In genomic region chr7:94655884-94656657, GRCh38 we compare ENCODE assay signal across 8 cellular contexts. TPM values are rescaled to one million over a fixed set of nuclear protein-coding genes. Genes with fewer than 3 reads are reported as not detected.
DNase-seq lines count a peak whose midpoint lies in the region; ATAC-seq and TF ChIP-seq lines count a peak whose summit lies in the region.

Gene SGCE (minus strand): TSS chr7:94656133. CDS start chr7:94656098, 35 bp downstream.

- no peak for TF ChIP-seq CTCF in subcutaneous adipose tissue (IDR thresholded peaks at IDR 0.05; ENCODE audit: low read depth)

- H3K9ac ChIP-seq in mucosa of stomach (ENCODE audit: low read length), result peak within 1 kb of the TSS; percentile 51

- no peaks in the 10 kb centered on the region for H3K36me3 ChIP-seq in mucosa of stomach (ENCODE audit: control insufficient read depth, insufficient read depth, low read length)

- peaks cover 27% of the 10 kb centered on the region for H3K27me3 ChIP-seq in mucosa of stomach (ENCODE audit: control insufficient read depth, insufficient read depth, low read length)

- ATAC-seq in HG02759 (IDR thresholded peaks at IDR 0.05; ENCODE audit: unreplicated experiment), result peak; percentile 18

- no peaks in the 10 kb centered on the region for H3K9me3 ChIP-seq in mucosa of stomach (ENCODE audit: control insufficient read depth, low read length)

- DNase-seq in DMS153 treated with DMSO at 0.1 percent for 48 hours (lab: John Stamatoyannopoulos, UW; ENCODE audit: unreplicated experiment), result peak; percentile 58
- DNase-seq in NCI-H526 (lab: John Stamatoyannopoulos, UW), result peak; percentile 35 to 81
- peak; percentile 65 to 69 for DNase-seq in activated T-cell treated with anti-CD3 and anti-CD28 coated beads, Interleukin-2, amount 50 U/mL, for 48 hours
- DNase-seq in fibroblast of gingiva (ENCODE audit: low read depth), result peak; percentile 78
- no peak for DNase-seq in cortex of kidney (lab: John Stamatoyannopoulos, UW)

- H3K4me3 ChIP-seq in mucosa of stomach (ENCODE audit: low read length), result peak within 1 kb of the TSS; percentile 36

- H3K4me1 ChIP-seq in mucosa of stomach (ENCODE audit: control insufficient read depth, insufficient read depth, low read length), result peaks cover 15% of the 10 kb centered on the region

RNA-seq across cellular contexts. Expression of gene SGCE, which starts in this region (rescaled TPM):
- total RNA-seq in subcutaneous adipose tissue, result 100 to 1,000 TPM in 3 of 4 donors, 10 to 100 TPM in 1; 59.3 to 123 (median 108) TPM
